In the genomic region with DNA sequence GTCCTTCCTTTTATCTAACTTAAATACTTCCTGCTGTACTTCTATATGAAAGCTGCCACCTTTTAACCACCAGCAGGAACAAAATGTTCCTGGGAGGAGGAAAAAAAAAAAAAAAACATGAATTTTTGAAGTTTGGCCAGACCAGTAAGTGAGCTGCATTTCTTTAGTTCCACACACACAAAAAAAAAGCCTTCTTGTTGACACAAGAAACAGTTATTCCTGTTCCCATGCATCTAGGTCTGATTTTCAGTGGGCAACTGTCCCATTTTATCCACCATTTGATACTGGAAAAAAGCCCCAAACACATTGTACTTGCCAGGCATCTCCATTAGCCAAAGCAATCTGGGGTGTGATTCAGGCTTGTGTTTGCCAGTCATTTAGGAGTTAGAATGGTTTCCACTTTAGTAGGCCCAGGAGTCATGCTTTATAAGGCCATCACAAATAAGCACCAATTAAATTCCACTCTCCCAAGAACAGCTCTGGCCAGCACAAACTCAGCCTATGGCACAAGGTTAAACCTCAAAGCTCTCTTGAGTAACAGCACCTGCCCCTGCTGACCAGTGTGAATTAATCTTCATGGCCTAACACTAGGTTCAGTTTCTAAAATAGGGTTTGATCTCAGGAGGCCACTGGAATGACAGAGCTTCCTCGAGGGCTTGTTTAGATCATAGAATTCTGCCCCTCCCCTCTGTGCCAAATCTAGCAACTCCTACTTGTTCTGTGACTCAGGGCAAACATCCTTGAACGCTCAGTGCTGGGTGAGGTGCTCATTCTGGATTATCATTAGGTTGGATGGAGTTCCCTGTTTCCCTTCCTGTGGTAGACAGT, we compare ENCODE assay signal across 10 cellular contexts.
DNase-seq lines count a peak whose midpoint lies in the region; ATAC-seq and TF ChIP-seq lines count a peak whose summit lies in the region.
"Had no signal": no experiment of that assay in that cellular context is flagged by ENCODE, and none has a peak within 500 bp of the region (broad histone marks: within the 10 kb centered on the region; RNA-seq: fewer than 3 reads in every experiment).

No MANE protein-coding gene starts in this region.

- no peaks in the 10 kb centered on the region for H3K9me2 ChIP-seq in SK-N-SH

- H3F3A ChIP-seq in SK-N-SH (replicated peaks; ENCODE audit: insufficient read depth) = peaks cover 18% of the 10 kb centered on the region

- H3K4me1 ChIP-seq in SK-N-SH (ENCODE audit: control insufficient read depth in 1 of 2, insufficient read depth in 2 of 2, low read depth in 1 of 2, low read length in 1 of 2) = peaks cover 8 to 20% of the 10 kb centered on the region in 2 experiments; a peak in 3 of 4 replicates

- in situ Hi-C loops in astrocyte of the spinal cord (cut with HindIII; ENCODE audit: low sequenced_read_pairs) = no loop called here

- no peaks in the 10 kb centered on the region for H3K4me1 Mint-ChIP-seq in activated naive CD4-positive, alpha-beta T cell treated with anti-CD3 and anti-CD28 coated beads for 36 hours (ENCODE audit: low read depth)

- no peak for TF ChIP-seq EP300 in SK-N-SH (IDR thresholded peaks at IDR 0.05; ENCODE audit: borderline replicate concordance in 1 of 2, low read depth in 1 of 2, low read length in 1 of 2)

- H3K27me3 ChIP-seq in SK-N-SH (ENCODE audit: insufficient read depth) = no peaks in the 10 kb centered on the region
- no peaks in the 10 kb centered on the region for H3K27me3 ChIP-seq in layer of hippocampus (ENCODE audit: control insufficient read depth, insufficient read depth, low read length)

- intact Hi-C loops in activated naive CD4-positive, alpha-beta T cell treated with anti-CD3 and anti-CD28 coated beads for 36 hours (cut with micrococcal nuclease) = no loop called here

- no peaks in the 10 kb centered on the region for H3K36me3 Mint-ChIP-seq in activated naive CD4-positive, alpha-beta T cell treated with anti-CD3 and anti-CD28 coated beads for 36 hours (ENCODE audit: low read depth)
- H3K36me3 Mint-ChIP-seq: CD4-positive, alpha-beta memory T cell had no signal

- no peak for TF ChIP-seq RAD21 in SK-N-SH (IDR thresholded peaks at IDR 0.05; ENCODE audit: low read length)

- H3K27me3 Mint-ChIP-seq in activated naive CD4-positive, alpha-beta T cell treated with anti-CD3 and anti-CD28 coated beads for 36 hours (ENCODE audit: low read depth) = peaks cover under 1% of the 10 kb centered on the region

- H4K20me1 ChIP-seq in SK-N-SH (ENCODE audit: insufficient read depth) = no peaks in the 10 kb centered on the region

- H3K4me3 ChIP-seq in SK-N-SH (ENCODE audit: low read depth in 2 of 2, low read length in 1 of 2) (no peak overlapping the region), astrocyte of the spinal cord (ENCODE audit: low read depth, low read length) (no peak overlapping the region)

- H3K27ac ChIP-seq in SK-N-SH (ENCODE audit: low read depth in 2 of 2, low read length in 1 of 2) = peak overlapping the region; percentile 54 to 79; a peak in 3 of 4 replicates
- peak overlapping the region; percentile 55 for H3K27ac ChIP-seq in layer of hippocampus (ENCODE audit: low read depth, low read length)

- TF ChIP-seq CTCF in SK-N-SH (IDR thresholded peaks at IDR 0.05) (no peak), astrocyte of the spinal cord (IDR thresholded peaks at IDR 0.05; ENCODE audit: low read depth, low read length) (no peak)

- WGBS in SK-N-SH (ENCODE audit: low lambda C conversion rate) = 47% methylated on average over 2 of the region's 2 CpGs

- H3K9me3 Mint-ChIP-seq in activated naive CD4-positive, alpha-beta T cell treated with anti-CD3 and anti-CD28 coated beads for 36 hours = no peaks in the 10 kb centered on the region
- H3K9me3 Mint-ChIP-seq: CD4-positive, alpha-beta memory T cell had no signal

- H3K36me3 ChIP-seq in SK-N-SH (replicated peaks in 1 of 2; ENCODE audit: control insufficient read depth in 1 of 2, insufficient read depth in 2 of 2, low read length in 1 of 2) = no peaks in the 10 kb centered on the region

- no peak overlapping the region for H3K4me2 ChIP-seq in SK-N-SH

- no peak for DNase-seq in SK-N-SH
- DNase-seq in astrocyte of the spinal cord (ENCODE audit: low read depth, low spot score) = peak; percentile 99
- DNase-seq in ureter (ENCODE audit: low spot score) = peak; percentile 65
- DNase-seq in activated naive CD4-positive, alpha-beta T cell treated with anti-CD3 and anti-CD28 coated beads for 36 hours = no peak
- DNase-seq: activated CD4-positive, alpha-beta T cell treated with anti-CD3 and anti-CD28 coated beads for 1 hour; CD4-positive, alpha-beta memory T cell had no signal

- H3K4me3 Mint-ChIP-seq in activated naive CD4-positive, alpha-beta T cell treated with anti-CD3 and anti-CD28 coated beads for 36 hours = no peak overlapping the region

- POLR2A ChIA-PET in SK-N-SH (lab: Yijun Ruan, JAX) = no interaction called here

- no peak overlapping the region for H3K27ac Mint-ChIP-seq in activated naive CD4-positive, alpha-beta T cell treated with anti-CD3 and anti-CD28 coated beads for 36 hours

- H3K79me2 ChIP-seq in SK-N-SH (ENCODE audit: insufficient read depth) = no peaks in the 10 kb centered on the region

- CTCF ChIA-PET in SK-N-SH (lab: Yijun Ruan, JAX) = interaction anchor here (1.6 kb wide), 1 partner anchor 12 kb away, joined by 5 read pairs; no protein-coding TSS in a partner anchor
- CTCF ChIA-PET in activated naive CD4-positive, alpha-beta T cell treated with anti-CD3 and anti-CD28 coated beads for 36 hours (lab: Charles Lee) = interaction anchor here (0.7 to 1.5 kb wide), 2 partner anchors 203 to 439 kb away, joined by 3 to 5 read pairs; no protein-coding TSS in a partner anchor

- peak overlapping the region; percentile 77; the same call in 1 of the 2 replicates for H2AFZ ChIP-seq in SK-N-SH (ENCODE audit: low read depth)

- H3K9ac ChIP-seq in SK-N-SH = peak overlapping the region; percentile 12; the same call in 1 of the 2 replicates

- ATAC-seq in SK-N-SH treated with all-trans-retinoic acid at 6 μM for 48 hours (no peak; the same call in 2 of the 3 replicates), HG03354 (IDR thresholded peaks at IDR 0.05; ENCODE audit: poor library complexity, severe bottlenecking, unreplicated experiment) (no peak), GM19467 (IDR thresholded peaks at IDR 0.05; ENCODE audit: unreplicated experiment) (no peak)

- H3K9me3 ChIP-seq in SK-N-SH = no peaks in the 10 kb centered on the region

TF ChIP-seq in SK-N-SH, 30 proteins besides CTCF, POLR2A, EP300 and RAD21:
- TF ChIP-seq FOSL2 (IDR thresholded peaks at IDR 0.05; ENCODE audit: borderline replicate concordance, low read depth) (0 out of 2 replicates have a peak, but pooled peaks have one; percentile 11), TEAD4 (IDR thresholded peaks at IDR 0.05; ENCODE audit: borderline replicate concordance, insufficient read depth) (no peak), ELF1 (IDR thresholded peaks at IDR 0.05) (no peak)
TF ChIP-seq in SK-N-SH: peak in this region for 1.

TF ChIP-seq in SK-N-SH treated with all-trans-retinoic acid at 6 μM for 48 hours, 23 proteins besides CTCF, POLR2A, EP300 and RAD21:
- TF ChIP-seq, protein P1, sequence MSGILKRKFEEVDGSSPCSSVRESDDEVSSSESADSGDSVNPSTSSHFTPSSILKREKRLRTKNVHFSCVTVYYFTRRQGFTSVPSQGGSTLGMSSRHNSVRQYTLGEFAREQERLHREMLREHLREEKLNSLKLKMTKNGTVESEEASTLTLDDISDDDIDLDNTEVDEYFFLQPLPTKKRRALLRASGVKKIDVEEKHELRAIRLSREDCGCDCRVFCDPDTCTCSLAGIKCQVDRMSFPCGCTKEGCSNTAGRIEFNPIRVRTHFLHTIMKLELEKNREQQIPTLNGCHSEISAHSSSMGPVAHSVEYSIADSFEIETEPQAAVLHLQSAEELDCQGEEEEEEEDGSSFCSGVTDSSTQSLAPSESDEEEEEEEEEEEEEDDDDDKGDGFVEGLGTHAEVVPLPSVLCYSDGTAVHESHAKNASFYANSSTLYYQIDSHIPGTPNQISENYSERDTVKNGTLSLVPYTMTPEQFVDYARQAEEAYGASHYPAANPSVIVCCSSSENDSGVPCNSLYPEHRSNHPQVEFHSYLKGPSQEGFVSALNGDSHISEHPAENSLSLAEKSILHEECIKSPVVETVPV (CRISPR knock-in tag; IDR thresholded peaks at IDR 0.05) = no peak
- TF ChIP-seq ZC3H10 (CRISPR knock-in tag; IDR thresholded peaks at IDR 0.05) = no peak
- no peak for TF ChIP-seq ARNTL (CRISPR knock-in tag; IDR thresholded peaks at IDR 0.05; ENCODE audit: borderline replicate concordance, low read depth)
- TF ChIP-seq GLIS3 (CRISPR knock-in tag; IDR thresholded peaks at IDR 0.05) = no peak
- TF ChIP-seq, protein P2, sequence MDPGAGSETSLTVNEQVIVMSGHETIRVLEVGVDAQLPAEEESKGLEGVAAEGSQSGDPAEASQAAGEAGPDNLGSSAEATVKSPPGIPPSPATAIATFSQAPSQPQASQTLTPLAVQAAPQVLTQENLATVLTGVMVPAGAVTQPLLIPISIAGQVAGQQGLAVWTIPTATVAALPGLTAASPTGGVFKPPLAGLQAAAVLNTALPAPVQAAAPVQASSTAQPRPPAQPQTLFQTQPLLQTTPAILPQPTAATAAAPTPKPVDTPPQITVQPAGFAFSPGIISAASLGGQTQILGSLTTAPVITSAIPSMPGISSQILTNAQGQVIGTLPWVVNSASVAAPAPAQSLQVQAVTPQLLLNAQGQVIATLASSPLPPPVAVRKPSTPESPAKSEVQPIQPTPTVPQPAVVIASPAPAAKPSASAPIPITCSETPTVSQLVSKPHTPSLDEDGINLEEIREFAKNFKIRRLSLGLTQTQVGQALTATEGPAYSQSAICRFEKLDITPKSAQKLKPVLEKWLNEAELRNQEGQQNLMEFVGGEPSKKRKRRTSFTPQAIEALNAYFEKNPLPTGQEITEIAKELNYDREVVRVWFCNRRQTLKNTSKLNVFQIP (CRISPR knock-in tag; IDR thresholded peaks at IDR 0.05; ENCODE audit: borderline replicate concordance, low read depth) = no peak
- no peak for TF ChIP-seq ZNF70 (CRISPR knock-in tag; IDR thresholded peaks at IDR 0.05)
- TF ChIP-seq CSDC2 (CRISPR knock-in tag; IDR thresholded peaks at IDR 0.05) = no peak
- TF ChIP-seq ZFP3 (CRISPR knock-in tag; IDR thresholded peaks at IDR 0.05) = no peak
- TF ChIP-seq SNAI2 (CRISPR knock-in tag; IDR thresholded peaks at IDR 0.05) = no peak
- TF ChIP-seq ZNF565 (CRISPR knock-in tag; conservative IDR thresholded peaks at IDR 0.05; ENCODE audit: low read depth) = no peak
- no peak for TF ChIP-seq ZFP30 (CRISPR knock-in tag; IDR thresholded peaks at IDR 0.05)
- no peak for TF ChIP-seq BACH2 (CRISPR knock-in tag; IDR thresholded peaks at IDR 0.05; ENCODE audit: borderline replicate concordance)

Comparison
In these comparisons a context has a peak if more than half of its experiments do, and no peak if none do; other contexts are left out.
1. DNase-seq: peak in astrocyte of the spinal cord (single experiment) and ureter (single experiment); none in SK-N-SH (single experiment) and activated naive CD4-positive, alpha-beta T cell treated with anti-CD3 and anti-CD28 coated beads for 36 hours (single experiment).